In the genomic region with DNA sequence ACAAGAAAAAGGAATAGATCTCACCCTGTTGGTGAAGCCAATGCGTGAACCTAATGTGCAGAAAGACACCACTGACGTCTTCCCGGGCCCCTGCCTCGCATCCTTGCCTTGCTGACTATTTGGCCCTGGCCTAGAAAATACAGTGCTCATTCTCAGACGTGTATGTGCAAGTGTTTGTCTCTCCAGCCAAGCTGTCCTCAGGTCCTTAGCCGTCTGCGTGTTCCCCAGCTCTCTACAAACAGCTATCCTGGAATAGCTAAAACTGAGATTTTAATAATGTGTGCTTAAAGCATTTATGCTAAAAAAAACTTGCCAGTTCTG, we compare ENCODE assay signal across 22 cellular contexts. TPM values are rescaled to one million over a fixed set of nuclear protein-coding genes. Genes with fewer than 3 reads are reported as not detected.
A peak's percentile ranks its signal among the peaks of the same experiment; 100 is the strongest.
DNase-seq lines count a peak whose midpoint lies in the region; ATAC-seq and TF ChIP-seq lines count a peak whose summit lies in the region.
"Had no signal": no experiment of that assay in that cellular context is flagged by ENCODE, and none has a peak within 500 bp of the region (broad histone marks: within the 10 kb centered on the region; RNA-seq: fewer than 3 reads in every experiment).

No MANE protein-coding gene starts in this region.

- POLR2A ChIA-PET in SK-N-SH (lab: Yijun Ruan, JAX): interaction anchor here (0.7 to 3.5 kb wide), 10 partner anchors 9 to 530 kb away, joined by 3 to 53 read pairs (median 6); no protein-coding TSS in a partner anchor

- H3K9ac ChIP-seq in SK-N-SH: no peak overlapping the region
- no peak overlapping the region for H3K9ac ChIP-seq in mesenchymal stem cell (ENCODE audit: low read length)

- H2BK120ac ChIP-seq in mesenchymal stem cell (ENCODE audit: low read depth, low read length): no peak overlapping the region

- H4K20me1 ChIP-seq in SK-N-SH (ENCODE audit: insufficient read depth): no peaks in the 10 kb centered on the region

- no peak for TF ChIP-seq EP300 in SK-N-SH (IDR thresholded peaks at IDR 0.05; ENCODE audit: borderline replicate concordance in 1 of 2, low read depth in 1 of 2, low read length in 1 of 2)

- peak overlapping the region in 1 of 2 experiments; percentile 31 for H3K14ac ChIP-seq in mesenchymal stem cell (ENCODE audit: low read length in 2 of 2)

- peaks cover 17 to 58% of the 10 kb centered on the region in 2 experiments for H3K4me1 ChIP-seq in SK-N-SH (ENCODE audit: control insufficient read depth in 1 of 2, insufficient read depth in 2 of 2, low read depth in 1 of 2, low read length in 1 of 2)
- peaks cover 18% of the 10 kb centered on the region for H3K4me1 ChIP-seq in mesenchymal stem cell (ENCODE audit: control insufficient read depth, insufficient read depth, low read depth, low read length)
- H3K4me1 ChIP-seq: right lobe of liver had no signal

- no peak overlapping the region for H2BK5ac ChIP-seq in mesenchymal stem cell (ENCODE audit: low read depth, low read length, poor library complexity, severe bottlenecking)

- peak overlapping the region; percentile 29 to 54 for H3K4ac ChIP-seq in mesenchymal stem cell (ENCODE audit: low read depth in 1 of 2, low read length in 2 of 2)

- H3K18ac ChIP-seq in mesenchymal stem cell (ENCODE audit: low read depth in 1 of 2, low read length in 2 of 2): peak overlapping the region; percentile 25 to 75

- no peak overlapping the region for H2AFZ ChIP-seq in SK-N-SH (ENCODE audit: low read depth)
- no peak overlapping the region for H2AFZ ChIP-seq in mesenchymal stem cell (ENCODE audit: low read depth, low read length)

- CTCF ChIA-PET in SK-N-SH (lab: Yijun Ruan, JAX): interaction anchor here (1.3 to 3.4 kb wide), 6 partner anchors 10 to 529 kb away, joined by 3 to 18 read pairs (median 13); no protein-coding TSS in a partner anchor

- H2BK15ac ChIP-seq in mesenchymal stem cell (ENCODE audit: low read depth, poor library complexity, severe bottlenecking): no peak overlapping the region

- H3K9me3 ChIP-seq in SK-N-SH (no peaks in the 10 kb centered on the region), mesenchymal stem cell (ENCODE audit: control insufficient read depth, low read length) (no peaks in the 10 kb centered on the region)
- H3K9me3 ChIP-seq: adrenal gland, Caco-2, mucosa of descending colon, right lobe of liver, upper lobe of left lung had no signal

- H3K79me1 ChIP-seq in mesenchymal stem cell (replicated peaks; ENCODE audit: low read length, poor library complexity, severe bottlenecking): no peaks in the 10 kb centered on the region

- no peak overlapping the region for H4K8ac ChIP-seq in mesenchymal stem cell (ENCODE audit: low read length)

- WGBS in SK-N-SH (ENCODE audit: low lambda C conversion rate): 85% methylated on average over 7 of the region's 7 CpGs
- 90% methylated on average over 7 of the region's 7 CpGs for WGBS in mesenchymal stem cell

- peaks cover 21% of the 10 kb centered on the region for H3F3A ChIP-seq in SK-N-SH (replicated peaks; ENCODE audit: insufficient read depth)

- no peaks in the 10 kb centered on the region for H3K9me2 ChIP-seq in SK-N-SH

- no peaks in the 10 kb centered on the region for H3K27me3 ChIP-seq in SK-N-SH (ENCODE audit: insufficient read depth)
- no peaks in the 10 kb centered on the region for H3K27me3 ChIP-seq in mesenchymal stem cell (ENCODE audit: control insufficient read depth in 1 of 2, insufficient read depth in 1 of 2, low read length in 2 of 2)
- H3K27me3 ChIP-seq: adrenal gland, right lobe of liver, upper lobe of left lung had no signal

- H3K27ac ChIP-seq in SK-N-SH (ENCODE audit: low read depth in 2 of 2, low read length in 1 of 2): peak overlapping the region; percentile 82 to 100
- H3K27ac ChIP-seq in mesenchymal stem cell (ENCODE audit: low read length, poor library complexity, severe bottlenecking): peak overlapping the region; percentile 74
- peak overlapping the region; percentile 58 for H3K27ac ChIP-seq in substantia nigra (ENCODE audit: low read depth, low read length, poor library complexity, severe bottlenecking)
- H3K27ac ChIP-seq: 22Rv1 had no signal

- peak overlapping the region; percentile 78 for H2AK5ac ChIP-seq in mesenchymal stem cell (ENCODE audit: low read length, severe bottlenecking)

- no peak for TF ChIP-seq RAD21 in SK-N-SH (IDR thresholded peaks at IDR 0.05; ENCODE audit: low read length)

- no peak for DNase-seq in SK-N-SH
- peak; percentile 25 for DNase-seq in choroid plexus epithelial cell (ENCODE audit: low read depth)
- peak; percentile 28 for DNase-seq in mesenchymal stem cell
- DNase-seq in substantia nigra (lab: John Stamatoyannopoulos, UW): no peak
- no peak for DNase-seq in NCI-H1105 (lab: John Stamatoyannopoulos, UW)
- DNase-seq in cerebellar nuclear complex (lab: John Stamatoyannopoulos, UW): no peak
- DNase-seq in SIG-M5 treated with dmso at 0.1 percent for 504 hours (lab: John Stamatoyannopoulos, UW; ENCODE audit: unreplicated experiment): no peak
- DNase-seq: activated CD4-positive, alpha-beta T cell treated with anti-CD3 and anti-CD28 coated beads, Interleukin-2, amount 10 ng/mL, durations not matched to agents 7 days and 5 days; activated CD8-positive, alpha-beta memory T cell treated with anti-CD3 and anti-CD28 coated beads, Interleukin-2, amount 50 U/mL, for 4 hours; activated gamma-delta T cell; AML-193; Caco-2; Karpas-422; mucosa of descending colon; NCI-H748 treated with DMSO at 0.1 percent for 48 hours; right lobe of liver; SIG-M5; stimulated activated naive B cell treated with anti-CD40 and anti-IgM and Interleukin-4, amounts not matched to agents 10 μg/mL and 1 μg/mL and 100 μg/mL, for 72 hours; upper lobe of left lung had no signal

- no peak overlapping the region for H3K4me3 ChIP-seq in SK-N-SH (ENCODE audit: low read depth in 2 of 2, low read length in 1 of 2)
- H3K4me3 ChIP-seq in choroid plexus epithelial cell (ENCODE audit: low read depth, low read length): no peak overlapping the region
- no peak overlapping the region for H3K4me3 ChIP-seq in mesenchymal stem cell (ENCODE audit: insufficient read depth in 1 of 2, low read depth in 1 of 2, low read length in 2 of 2)
- H3K4me3 ChIP-seq: adrenal gland, mucosa of descending colon, right lobe of liver, upper lobe of left lung had no signal

- no peaks in the 10 kb centered on the region for H3K36me3 ChIP-seq in SK-N-SH (replicated peaks in 1 of 2; ENCODE audit: control insufficient read depth in 1 of 2, insufficient read depth in 2 of 2, low read length in 1 of 2)
- H3K36me3 ChIP-seq in mesenchymal stem cell (ENCODE audit: control insufficient read depth in 1 of 2, insufficient read depth in 2 of 2, low read depth in 1 of 2, low read length in 2 of 2): no peaks in the 10 kb centered on the region
- H3K36me3 ChIP-seq: adrenal gland, right lobe of liver, upper lobe of left lung had no signal

- TF ChIP-seq CTCF in SK-N-SH (IDR thresholded peaks at IDR 0.05) (no peak), choroid plexus epithelial cell (conservative IDR thresholded peaks at IDR 0.05; ENCODE audit: low read depth, low read length) (no peak)

- H2BK12ac ChIP-seq in mesenchymal stem cell (ENCODE audit: low read length in 2 of 2): peak overlapping the region; percentile 15 to 87

- no peak overlapping the region for H3K4me2 ChIP-seq in SK-N-SH
- H3K4me2 ChIP-seq in mesenchymal stem cell (ENCODE audit: low read length, poor library complexity, severe bottlenecking): no peak overlapping the region

- H3K79me2 ChIP-seq in SK-N-SH (ENCODE audit: insufficient read depth): no peaks in the 10 kb centered on the region

- ATAC-seq in SK-N-SH treated with all-trans-retinoic acid at 6 μM for 48 hours: no peak
- ATAC-seq: mucosa of descending colon; stimulated activated naive B cell treated with anti-CD40 and anti-IgM and Interleukin-4, amounts not matched to agents 10 μg/mL and 1 μg/mL and 100 μg/mL, for 72 hours had no signal

- H4K91ac ChIP-seq in mesenchymal stem cell (ENCODE audit: low read length): no peak overlapping the region

- no peak overlapping the region for H3K23ac ChIP-seq in mesenchymal stem cell (ENCODE audit: low read length in 2 of 2)

TF ChIP-seq in SK-N-SH, 30 proteins besides CTCF, POLR2A, EP300 and RAD21:
- TF ChIP-seq MXI1 (IDR thresholded peaks at IDR 0.05; ENCODE audit: low read depth, low read length) (0 out of 2 replicates have a peak, but pooled peaks have one; percentile 26), GABPA (IDR thresholded peaks at IDR 0.05; ENCODE audit: low read depth) (no peak)

TF ChIP-seq in SK-N-SH treated with all-trans-retinoic acid at 6 μM for 48 hours, 23 proteins besides CTCF, POLR2A, EP300 and RAD21:
- no peak for TF ChIP-seq CSDC2 (CRISPR knock-in tag; IDR thresholded peaks at IDR 0.05)
- TF ChIP-seq, protein P1, sequence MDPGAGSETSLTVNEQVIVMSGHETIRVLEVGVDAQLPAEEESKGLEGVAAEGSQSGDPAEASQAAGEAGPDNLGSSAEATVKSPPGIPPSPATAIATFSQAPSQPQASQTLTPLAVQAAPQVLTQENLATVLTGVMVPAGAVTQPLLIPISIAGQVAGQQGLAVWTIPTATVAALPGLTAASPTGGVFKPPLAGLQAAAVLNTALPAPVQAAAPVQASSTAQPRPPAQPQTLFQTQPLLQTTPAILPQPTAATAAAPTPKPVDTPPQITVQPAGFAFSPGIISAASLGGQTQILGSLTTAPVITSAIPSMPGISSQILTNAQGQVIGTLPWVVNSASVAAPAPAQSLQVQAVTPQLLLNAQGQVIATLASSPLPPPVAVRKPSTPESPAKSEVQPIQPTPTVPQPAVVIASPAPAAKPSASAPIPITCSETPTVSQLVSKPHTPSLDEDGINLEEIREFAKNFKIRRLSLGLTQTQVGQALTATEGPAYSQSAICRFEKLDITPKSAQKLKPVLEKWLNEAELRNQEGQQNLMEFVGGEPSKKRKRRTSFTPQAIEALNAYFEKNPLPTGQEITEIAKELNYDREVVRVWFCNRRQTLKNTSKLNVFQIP (CRISPR knock-in tag; IDR thresholded peaks at IDR 0.05; ENCODE audit: borderline replicate concordance, low read depth): no peak
- no peak for TF ChIP-seq ZNF70 (CRISPR knock-in tag; IDR thresholded peaks at IDR 0.05)
- no peak for TF ChIP-seq ISL1 (CRISPR knock-in tag; IDR thresholded peaks at IDR 0.05)
- TF ChIP-seq GLIS3 (CRISPR knock-in tag; IDR thresholded peaks at IDR 0.05): no peak

RNA-seq across cellular contexts. Expression of a gene that starts 55.9 kb away (rescaled TPM):
- 40.3 and 73.9 TPM in 2 replicates for polyA plus RNA-seq in SK-N-SH (2012; rRNA removed)
- polyA plus RNA-seq in SK-N-SH (2012; cell fraction: cytosol; rRNA removed): 28.1 and 46.6 TPM in 2 replicates
- 73.9 and 167 TPM in 2 replicates for polyA plus RNA-seq in SK-N-SH (2012; cell fraction: nucleus; rRNA removed)
- polyA plus RNA-seq in mesenchymal stem cell (2013, experiment 1 of 2): 98.6 TPM
- polyA plus RNA-seq in mesenchymal stem cell (2013, experiment 2 of 2): 94.7 TPM

Comparison
In these comparisons a context has a peak if more than half of its experiments do, and no peak if none do; other contexts are left out.
1. DNase-seq: peak in choroid plexus epithelial cell (single experiment) and mesenchymal stem cell (single experiment); none in SK-N-SH (single experiment), substantia nigra (0 of 49), NCI-H1105 (single experiment), cerebellar nuclear complex (0 of 2) and SIG-M5 treated with dmso at 0.1 percent for 504 hours (single experiment).
2. Peak in every context shown above with its lines, with median percentiles within 50 percentile points of each other: H3K27ac ChIP-seq.